ENCODE assay signal across 1 cellular context in the genomic region with DNA sequence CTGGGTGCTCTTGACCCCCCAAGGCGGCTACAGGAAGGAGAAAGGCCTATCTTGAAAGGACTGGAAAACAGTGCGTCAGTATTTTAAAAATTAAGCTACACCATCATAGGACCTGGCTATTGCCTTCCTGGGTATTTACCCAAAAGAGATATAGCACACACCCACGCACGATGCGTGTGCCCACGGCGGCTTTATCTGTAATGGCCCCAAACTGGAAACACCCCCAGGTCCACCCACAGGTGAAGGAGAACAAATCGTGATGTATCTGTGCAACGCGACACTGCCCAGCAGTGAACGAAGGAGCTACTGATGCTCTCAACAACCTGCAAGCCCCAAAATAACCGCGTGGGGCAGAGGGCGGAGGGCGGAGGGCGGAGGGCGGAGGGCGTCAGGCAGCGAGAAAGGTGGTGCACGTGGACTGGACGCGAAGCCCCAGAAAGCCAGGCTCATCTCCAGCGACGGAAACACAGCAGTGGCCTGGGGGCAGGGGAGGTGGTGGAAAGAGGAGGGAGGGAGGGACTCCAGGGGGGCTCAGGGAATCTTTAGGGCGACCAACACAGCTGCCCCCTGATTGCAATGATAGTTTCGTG.
TF ChIP-seq lines count a peak whose summit lies in the region.

No MANE protein-coding gene starts in this region.

TF ChIP-seq in K562, 482 proteins besides CTCF, POLR2A, EP300 and RAD21 (continues in another document):
- TF ChIP-seq SPI1 (IDR thresholded peaks at IDR 0.05; ENCODE audit: borderline replicate concordance, low read depth, low read length) (no peak), ZNF12 (CRISPR knock-in tag; IDR thresholded peaks at IDR 0.05) (no peak), PRDM10 (IDR thresholded peaks at IDR 0.05; ENCODE audit: partially characterized antibody) (no peak), TAF1 (IDR thresholded peaks at IDR 0.05; ENCODE audit: control insufficient read depth, extremely low read depth, insufficient read depth, low read length, severe bottlenecking) (no peak), ZNF140 (CRISPR knock-in tag; IDR thresholded peaks at IDR 0.05) (no peak), ZNF347 (CRISPR knock-in tag; IDR thresholded peaks at IDR 0.05; ENCODE audit: low read depth) (no peak), NR3C1 (CRISPR knock-in tag; IDR thresholded peaks at IDR 0.05) (no peak), EHMT2 (IDR thresholded peaks at IDR 0.05) (no peak), RHOXF2B (CRISPR knock-in tag; conservative IDR thresholded peaks at IDR 0.05) (no peak), ZNF583 (CRISPR knock-in tag; IDR thresholded peaks at IDR 0.05) (no peak), BRD9 (IDR thresholded peaks at IDR 0.05; ENCODE audit: low read depth, partially characterized antibody) (no peak), EGR1 (conservative IDR thresholded peaks at IDR 0.05) (peak; percentile 57)
- TF ChIP-seq, protein P1, sequence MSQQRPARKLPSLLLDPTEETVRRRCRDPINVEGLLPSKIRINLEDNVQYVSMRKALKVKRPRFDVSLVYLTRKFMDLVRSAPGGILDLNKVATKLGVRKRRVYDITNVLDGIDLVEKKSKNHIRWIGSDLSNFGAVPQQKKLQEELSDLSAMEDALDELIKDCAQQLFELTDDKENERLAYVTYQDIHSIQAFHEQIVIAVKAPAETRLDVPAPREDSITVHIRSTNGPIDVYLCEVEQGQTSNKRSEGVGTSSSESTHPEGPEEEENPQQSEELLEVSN (IDR thresholded peaks at IDR 0.05; ENCODE audit: borderline replicate concordance in 1 of 2, extremely low read depth in 1 of 2, insufficient read depth in 1 of 2, insufficient read length in 1 of 2, low read depth in 1 of 2, low read length in 1 of 2, poor library complexity in 1 of 2, severe bottlenecking in 1 of 2), result peak in 1 of 2 experiments; percentile 59
- TF ChIP-seq, protein P2, sequence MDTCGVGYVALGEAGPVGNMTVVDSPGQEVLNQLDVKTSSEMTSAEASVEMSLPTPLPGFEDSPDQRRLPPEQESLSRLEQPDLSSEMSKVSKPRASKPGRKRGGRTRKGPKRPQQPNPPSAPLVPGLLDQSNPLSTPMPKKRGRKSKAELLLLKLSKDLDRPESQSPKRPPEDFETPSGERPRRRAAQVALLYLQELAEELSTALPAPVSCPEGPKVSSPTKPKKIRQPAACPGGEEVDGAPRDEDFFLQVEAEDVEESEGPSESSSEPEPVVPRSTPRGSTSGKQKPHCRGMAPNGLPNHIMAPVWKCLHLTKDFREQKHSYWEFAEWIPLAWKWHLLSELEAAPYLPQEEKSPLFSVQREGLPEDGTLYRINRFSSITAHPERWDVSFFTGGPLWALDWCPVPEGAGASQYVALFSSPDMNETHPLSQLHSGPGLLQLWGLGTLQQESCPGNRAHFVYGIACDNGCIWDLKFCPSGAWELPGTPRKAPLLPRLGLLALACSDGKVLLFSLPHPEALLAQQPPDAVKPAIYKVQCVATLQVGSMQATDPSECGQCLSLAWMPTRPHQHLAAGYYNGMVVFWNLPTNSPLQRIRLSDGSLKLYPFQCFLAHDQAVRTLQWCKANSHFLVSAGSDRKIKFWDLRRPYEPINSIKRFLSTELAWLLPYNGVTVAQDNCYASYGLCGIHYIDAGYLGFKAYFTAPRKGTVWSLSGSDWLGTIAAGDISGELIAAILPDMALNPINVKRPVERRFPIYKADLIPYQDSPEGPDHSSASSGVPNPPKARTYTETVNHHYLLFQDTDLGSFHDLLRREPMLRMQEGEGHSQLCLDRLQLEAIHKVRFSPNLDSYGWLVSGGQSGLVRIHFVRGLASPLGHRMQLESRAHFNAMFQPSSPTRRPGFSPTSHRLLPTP (IDR thresholded peaks at IDR 0.05; ENCODE audit: borderline replicate concordance, extremely low read depth, insufficient read length), result no peak
- TF ChIP-seq, protein P3, sequence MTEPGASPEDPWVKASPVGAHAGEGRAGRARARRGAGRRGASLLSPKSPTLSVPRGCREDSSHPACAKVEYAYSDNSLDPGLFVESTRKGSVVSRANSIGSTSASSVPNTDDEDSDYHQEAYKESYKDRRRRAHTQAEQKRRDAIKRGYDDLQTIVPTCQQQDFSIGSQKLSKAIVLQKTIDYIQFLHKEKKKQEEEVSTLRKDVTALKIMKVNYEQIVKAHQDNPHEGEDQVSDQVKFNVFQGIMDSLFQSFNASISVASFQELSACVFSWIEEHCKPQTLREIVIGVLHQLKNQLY (CRISPR knock-in tag; conservative IDR thresholded peaks at IDR 0.05), result no peak
- TF ChIP-seq, protein P4, sequence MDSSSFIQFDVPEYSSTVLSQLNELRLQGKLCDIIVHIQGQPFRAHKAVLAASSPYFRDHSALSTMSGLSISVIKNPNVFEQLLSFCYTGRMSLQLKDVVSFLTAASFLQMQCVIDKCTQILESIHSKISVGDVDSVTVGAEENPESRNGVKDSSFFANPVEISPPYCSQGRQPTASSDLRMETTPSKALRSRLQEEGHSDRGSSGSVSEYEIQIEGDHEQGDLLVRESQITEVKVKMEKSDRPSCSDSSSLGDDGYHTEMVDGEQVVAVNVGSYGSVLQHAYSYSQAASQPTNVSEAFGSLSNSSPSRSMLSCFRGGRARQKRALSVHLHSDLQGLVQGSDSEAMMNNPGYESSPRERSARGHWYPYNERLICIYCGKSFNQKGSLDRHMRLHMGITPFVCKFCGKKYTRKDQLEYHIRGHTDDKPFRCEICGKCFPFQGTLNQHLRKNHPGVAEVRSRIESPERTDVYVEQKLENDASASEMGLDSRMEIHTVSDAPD (CRISPR knock-in tag; IDR thresholded peaks at IDR 0.05), result no peak
- TF ChIP-seq, protein P5, sequence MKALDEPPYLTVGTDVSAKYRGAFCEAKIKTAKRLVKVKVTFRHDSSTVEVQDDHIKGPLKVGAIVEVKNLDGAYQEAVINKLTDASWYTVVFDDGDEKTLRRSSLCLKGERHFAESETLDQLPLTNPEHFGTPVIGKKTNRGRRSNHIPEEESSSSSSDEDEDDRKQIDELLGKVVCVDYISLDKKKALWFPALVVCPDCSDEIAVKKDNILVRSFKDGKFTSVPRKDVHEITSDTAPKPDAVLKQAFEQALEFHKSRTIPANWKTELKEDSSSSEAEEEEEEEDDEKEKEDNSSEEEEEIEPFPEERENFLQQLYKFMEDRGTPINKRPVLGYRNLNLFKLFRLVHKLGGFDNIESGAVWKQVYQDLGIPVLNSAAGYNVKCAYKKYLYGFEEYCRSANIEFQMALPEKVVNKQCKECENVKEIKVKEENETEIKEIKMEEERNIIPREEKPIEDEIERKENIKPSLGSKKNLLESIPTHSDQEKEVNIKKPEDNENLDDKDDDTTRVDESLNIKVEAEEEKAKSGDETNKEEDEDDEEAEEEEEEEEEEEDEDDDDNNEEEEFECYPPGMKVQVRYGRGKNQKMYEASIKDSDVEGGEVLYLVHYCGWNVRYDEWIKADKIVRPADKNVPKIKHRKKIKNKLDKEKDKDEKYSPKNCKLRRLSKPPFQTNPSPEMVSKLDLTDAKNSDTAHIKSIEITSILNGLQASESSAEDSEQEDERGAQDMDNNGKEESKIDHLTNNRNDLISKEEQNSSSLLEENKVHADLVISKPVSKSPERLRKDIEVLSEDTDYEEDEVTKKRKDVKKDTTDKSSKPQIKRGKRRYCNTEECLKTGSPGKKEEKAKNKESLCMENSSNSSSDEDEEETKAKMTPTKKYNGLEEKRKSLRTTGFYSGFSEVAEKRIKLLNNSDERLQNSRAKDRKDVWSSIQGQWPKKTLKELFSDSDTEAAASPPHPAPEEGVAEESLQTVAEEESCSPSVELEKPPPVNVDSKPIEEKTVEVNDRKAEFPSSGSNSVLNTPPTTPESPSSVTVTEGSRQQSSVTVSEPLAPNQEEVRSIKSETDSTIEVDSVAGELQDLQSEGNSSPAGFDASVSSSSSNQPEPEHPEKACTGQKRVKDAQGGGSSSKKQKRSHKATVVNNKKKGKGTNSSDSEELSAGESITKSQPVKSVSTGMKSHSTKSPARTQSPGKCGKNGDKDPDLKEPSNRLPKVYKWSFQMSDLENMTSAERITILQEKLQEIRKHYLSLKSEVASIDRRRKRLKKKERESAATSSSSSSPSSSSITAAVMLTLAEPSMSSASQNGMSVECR (CRISPR knock-in tag; IDR thresholded peaks at IDR 0.05), result no peak
- TF ChIP-seq, protein P6, sequence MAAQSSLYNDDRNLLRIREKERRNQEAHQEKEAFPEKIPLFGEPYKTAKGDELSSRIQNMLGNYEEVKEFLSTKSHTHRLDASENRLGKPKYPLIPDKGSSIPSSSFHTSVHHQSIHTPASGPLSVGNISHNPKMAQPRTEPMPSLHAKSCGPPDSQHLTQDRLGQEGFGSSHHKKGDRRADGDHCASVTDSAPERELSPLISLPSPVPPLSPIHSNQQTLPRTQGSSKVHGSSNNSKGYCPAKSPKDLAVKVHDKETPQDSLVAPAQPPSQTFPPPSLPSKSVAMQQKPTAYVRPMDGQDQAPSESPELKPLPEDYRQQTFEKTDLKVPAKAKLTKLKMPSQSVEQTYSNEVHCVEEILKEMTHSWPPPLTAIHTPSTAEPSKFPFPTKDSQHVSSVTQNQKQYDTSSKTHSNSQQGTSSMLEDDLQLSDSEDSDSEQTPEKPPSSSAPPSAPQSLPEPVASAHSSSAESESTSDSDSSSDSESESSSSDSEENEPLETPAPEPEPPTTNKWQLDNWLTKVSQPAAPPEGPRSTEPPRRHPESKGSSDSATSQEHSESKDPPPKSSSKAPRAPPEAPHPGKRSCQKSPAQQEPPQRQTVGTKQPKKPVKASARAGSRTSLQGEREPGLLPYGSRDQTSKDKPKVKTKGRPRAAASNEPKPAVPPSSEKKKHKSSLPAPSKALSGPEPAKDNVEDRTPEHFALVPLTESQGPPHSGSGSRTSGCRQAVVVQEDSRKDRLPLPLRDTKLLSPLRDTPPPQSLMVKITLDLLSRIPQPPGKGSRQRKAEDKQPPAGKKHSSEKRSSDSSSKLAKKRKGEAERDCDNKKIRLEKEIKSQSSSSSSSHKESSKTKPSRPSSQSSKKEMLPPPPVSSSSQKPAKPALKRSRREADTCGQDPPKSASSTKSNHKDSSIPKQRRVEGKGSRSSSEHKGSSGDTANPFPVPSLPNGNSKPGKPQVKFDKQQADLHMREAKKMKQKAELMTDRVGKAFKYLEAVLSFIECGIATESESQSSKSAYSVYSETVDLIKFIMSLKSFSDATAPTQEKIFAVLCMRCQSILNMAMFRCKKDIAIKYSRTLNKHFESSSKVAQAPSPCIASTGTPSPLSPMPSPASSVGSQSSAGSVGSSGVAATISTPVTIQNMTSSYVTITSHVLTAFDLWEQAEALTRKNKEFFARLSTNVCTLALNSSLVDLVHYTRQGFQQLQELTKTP (IDR thresholded peaks at IDR 0.05; ENCODE audit: low read depth in 1 of 2, partially characterized antibody in 2 of 2), result no peak
- TF ChIP-seq, protein P7, sequence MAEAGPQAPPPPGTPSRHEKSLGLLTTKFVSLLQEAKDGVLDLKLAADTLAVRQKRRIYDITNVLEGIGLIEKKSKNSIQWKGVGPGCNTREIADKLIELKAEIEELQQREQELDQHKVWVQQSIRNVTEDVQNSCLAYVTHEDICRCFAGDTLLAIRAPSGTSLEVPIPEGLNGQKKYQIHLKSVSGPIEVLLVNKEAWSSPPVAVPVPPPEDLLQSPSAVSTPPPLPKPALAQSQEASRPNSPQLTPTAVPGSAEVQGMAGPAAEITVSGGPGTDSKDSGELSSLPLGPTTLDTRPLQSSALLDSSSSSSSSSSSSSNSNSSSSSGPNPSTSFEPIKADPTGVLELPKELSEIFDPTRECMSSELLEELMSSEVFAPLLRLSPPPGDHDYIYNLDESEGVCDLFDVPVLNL (CRISPR knock-in tag; IDR thresholded peaks at IDR 0.05; ENCODE audit: low read depth), result no peak
